In the genomic region with DNA sequence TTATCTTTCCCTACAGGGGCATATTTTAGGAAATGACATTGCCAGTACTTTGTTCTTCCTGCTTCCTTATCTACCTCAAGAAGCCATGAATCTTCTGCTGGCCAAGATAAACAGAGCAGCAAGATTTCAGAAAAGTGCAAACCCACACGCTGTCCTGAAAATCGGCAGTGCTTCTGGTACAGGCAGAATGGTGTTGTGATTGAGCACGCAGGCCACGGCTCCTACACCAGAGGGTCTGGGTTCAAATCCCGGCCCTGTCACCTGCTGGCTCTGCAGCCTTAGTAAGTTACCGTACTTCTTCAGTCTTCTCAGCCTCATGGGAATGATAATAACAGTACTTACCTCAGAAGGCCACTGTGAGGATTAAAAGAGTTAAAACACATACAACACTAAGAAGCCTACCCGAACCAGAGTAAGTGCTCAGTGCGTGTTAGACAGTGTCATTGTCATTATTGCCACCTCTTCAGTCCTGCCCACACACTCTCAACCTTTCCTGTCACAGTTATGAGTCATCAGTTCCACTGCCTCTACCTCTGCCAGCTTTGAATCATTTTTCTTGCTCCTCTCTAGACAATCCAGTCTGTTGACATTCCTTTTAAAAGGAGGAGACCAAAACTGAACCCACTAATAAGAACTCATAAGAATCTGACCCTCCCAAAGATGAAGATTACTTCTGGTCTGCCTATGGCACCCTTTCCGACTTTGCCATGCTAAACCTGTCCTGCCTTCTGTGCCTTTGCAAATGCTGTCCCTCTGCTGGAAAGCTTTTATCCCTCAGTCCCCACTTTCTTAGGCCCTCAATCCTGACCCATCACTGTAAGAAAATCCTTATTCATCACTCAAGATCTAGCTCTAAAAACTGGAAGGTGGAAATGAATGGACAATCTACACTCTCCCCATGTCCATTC, we compare ENCODE assay signal across 1 cellular context.
TF ChIP-seq lines count a peak whose summit lies in the region.

No MANE protein-coding gene starts in this region.

TF ChIP-seq in HepG2, 621 proteins besides CTCF, POLR2A, EP300 and RAD21:
- TF ChIP-seq, protein P1, sequence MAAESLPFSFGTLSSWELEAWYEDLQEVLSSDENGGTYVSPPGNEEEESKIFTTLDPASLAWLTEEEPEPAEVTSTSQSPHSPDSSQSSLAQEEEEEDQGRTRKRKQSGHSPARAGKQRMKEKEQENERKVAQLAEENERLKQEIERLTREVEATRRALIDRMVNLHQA (CRISPR knock-in tag; IDR thresholded peaks at IDR 0.05): no peak
- TF ChIP-seq ZNF232 (CRISPR knock-in tag; IDR thresholded peaks at IDR 0.05; ENCODE audit: borderline replicate concordance) (no peak), RFXAP (CRISPR knock-in tag; IDR thresholded peaks at IDR 0.05; ENCODE audit: borderline replicate concordance) (no peak), BRD4 (CRISPR knock-in tag; IDR thresholded peaks at IDR 0.05) (no peak), CREB1 (IDR thresholded peaks at IDR 0.05) (peak; percentile 67; the same call in 1 of the 2 replicates), CREB1 (CRISPR knock-in tag; IDR thresholded peaks at IDR 0.05) (no peak), RNF2 (conservative IDR thresholded peaks at IDR 0.05; ENCODE audit: low read depth) (no peak), SAP130 (CRISPR knock-in tag; IDR thresholded peaks at IDR 0.05; ENCODE audit: low read depth) (peak; percentile 26; the same call in 1 of the 2 replicates), CC2D1A (CRISPR knock-in tag; IDR thresholded peaks at IDR 0.05) (no peak), FOSL2 (CRISPR knock-in tag; IDR thresholded peaks at IDR 0.05) (peak; percentile 93)
- TF ChIP-seq, protein P2, sequence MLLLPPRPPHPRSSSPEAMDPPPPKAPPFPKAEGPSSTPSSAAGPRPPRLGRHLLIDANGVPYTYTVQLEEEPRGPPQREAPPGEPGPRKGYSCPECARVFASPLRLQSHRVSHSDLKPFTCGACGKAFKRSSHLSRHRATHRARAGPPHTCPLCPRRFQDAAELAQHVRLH (CRISPR knock-in tag; IDR thresholded peaks at IDR 0.05; ENCODE audit: borderline replicate concordance, low read depth): no peak
